ENCODE assay signal across 19 cellular contexts in the genomic region with DNA sequence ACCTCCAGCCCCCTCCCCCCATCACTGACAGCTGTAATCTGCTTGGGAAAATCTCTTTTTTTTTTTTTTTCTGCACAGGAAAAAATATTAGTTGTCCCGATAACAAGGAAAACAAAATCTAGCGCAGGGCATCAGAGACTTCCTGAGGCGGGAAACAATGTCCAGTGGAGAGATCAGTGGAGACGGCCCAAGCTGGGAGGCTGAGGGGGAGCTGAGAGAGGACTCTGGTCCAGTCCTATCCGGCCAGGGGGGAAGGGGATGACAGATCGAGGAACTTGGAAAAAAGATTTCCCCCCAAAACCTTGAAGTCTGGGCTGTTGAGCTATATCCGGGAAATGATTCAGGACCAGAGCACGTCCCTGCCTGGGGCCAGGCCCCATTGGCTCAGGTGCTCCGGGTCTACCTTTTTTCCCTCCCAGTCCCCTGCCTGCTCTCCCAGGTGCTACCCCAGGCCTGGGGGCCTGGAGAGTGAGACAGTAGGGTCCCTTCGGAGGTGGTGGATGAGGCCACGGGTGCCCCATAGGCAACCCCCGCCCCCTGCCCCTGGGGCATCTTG. TPM values are rescaled to one million over a fixed set of nuclear protein-coding genes. Genes with fewer than 3 reads are reported as not detected.
"Had no signal": no experiment of that assay in that cellular context is flagged by ENCODE, and none has a peak within 500 bp of the region (broad histone marks: within the 10 kb centered on the region; RNA-seq: fewer than 3 reads in every experiment).

No MANE protein-coding gene starts in this region.

- FAIRE-seq: small intestine had no signal

- ATAC-seq: activated CD8-positive, alpha-beta memory T cell treated with anti-CD3 and anti-CD28 coated beads, Interleukin-2, amount 10 ng/mL, durations not matched to agents 7 days and 5 days; body of pancreas; stimulated activated memory B cell treated with anti-CD40 and anti-IgM and Interleukin-4, amounts not matched to agents 10 μg/mL and 1 μg/mL and 100 μg/mL, for 72 hours had no signal

- H3K9ac ChIP-seq: neural progenitor cell, parathyroid adenoma had no signal

- H3K4me3 Mint-ChIP-seq: activated CD8-positive, alpha-beta memory T cell treated with anti-CD3 and anti-CD28 coated beads, Interleukin-2, amount 10 ng/mL, durations not matched to agents 7 days and 5 days; activated naive CD4-positive, alpha-beta T cell treated with anti-CD3 and anti-CD28 coated beads, Interleukin-2, amount 50 U/mL, for 24 hours; activated T-cell treated with anti-CD3 and anti-CD28 coated beads, Interleukin-2, amount 50 U/mL, for 24 hours; central memory CD8-positive, alpha-beta T cell; neural progenitor cell; stimulated activated memory B cell treated with anti-CD40 and anti-IgM and Interleukin-4, amounts not matched to agents 10 μg/mL and 1 μg/mL and 100 μg/mL, for 72 hours; T-helper 2 cell treated with Interferon-gamma antibody and Interleukin-4, amounts not matched to agents 5 μg/mL and 100 μg/mL, for 36 hours had no signal

- H3K27me3 Mint-ChIP-seq: activated naive CD4-positive, alpha-beta T cell treated with anti-CD3 and anti-CD28 coated beads, Interleukin-2, amount 50 U/mL, for 24 hours; activated T-cell treated with anti-CD3 and anti-CD28 coated beads, Interleukin-2, amount 50 U/mL, for 24 hours; central memory CD8-positive, alpha-beta T cell; stimulated activated memory B cell treated with anti-CD40 and anti-IgM and Interleukin-4, amounts not matched to agents 10 μg/mL and 1 μg/mL and 100 μg/mL, for 72 hours had no signal

- H3K36me3 Mint-ChIP-seq: activated CD8-positive, alpha-beta memory T cell treated with anti-CD3 and anti-CD28 coated beads, Interleukin-2, amount 10 ng/mL, durations not matched to agents 7 days and 5 days; activated naive CD4-positive, alpha-beta T cell treated with anti-CD3 and anti-CD28 coated beads, Interleukin-2, amount 50 U/mL, for 24 hours; neural progenitor cell; stimulated activated memory B cell treated with anti-CD40 and anti-IgM and Interleukin-4, amounts not matched to agents 10 μg/mL and 1 μg/mL and 100 μg/mL, for 72 hours had no signal

- H3K4me2 ChIP-seq: neural progenitor cell had no signal

- H3K27me3 ChIP-seq: body of pancreas, transverse colon had no signal

- H3K9me3 Mint-ChIP-seq: activated naive CD4-positive, alpha-beta T cell treated with anti-CD3 and anti-CD28 coated beads, Interleukin-2, amount 50 U/mL, for 24 hours; activated T-cell treated with anti-CD3 and anti-CD28 coated beads, Interleukin-2, amount 50 U/mL, for 24 hours; central memory CD8-positive, alpha-beta T cell; neural progenitor cell; stimulated activated memory B cell treated with anti-CD40 and anti-IgM and Interleukin-4, amounts not matched to agents 10 μg/mL and 1 μg/mL and 100 μg/mL, for 72 hours; T-helper 2 cell treated with Interferon-gamma antibody and Interleukin-4, amounts not matched to agents 5 μg/mL and 100 μg/mL, for 36 hours had no signal

- H3K9me3 ChIP-seq: body of pancreas, transverse colon had no signal

- H3K27ac ChIP-seq: body of pancreas, neural progenitor cell, parathyroid adenoma, transverse colon had no signal

- DNase-seq: activated CD4-positive, alpha-beta T cell treated with anti-CD3 and anti-CD28 coated beads, Interleukin-2, amount 50 U/mL, for 48 hours; activated CD4-positive, CD25-positive, alpha-beta regulatory T cell treated with anti-CD3 and anti-CD28 coated beads, Interleukin-2, amount 50 U/mL, for 72 hours; activated CD8-positive, alpha-beta memory T cell treated with anti-CD3 and anti-CD28 coated beads, Interleukin-2, amount 10 ng/mL, durations not matched to agents 7 days and 5 days; activated effector memory CD4-positive, alpha-beta T cell treated with Interleukin-2 at 50 U/mL for 16 hours; activated T-cell treated with anti-CD3 and anti-CD28 coated beads, Interleukin-2, amount 50 U/mL, for 24 hours; body of pancreas; cortex of kidney; effector memory CD4-positive, alpha-beta T cell; retina; small intestine; substantia nigra; SW 1271; transverse colon had no signal

- H3K4me1 Mint-ChIP-seq: activated CD8-positive, alpha-beta memory T cell treated with anti-CD3 and anti-CD28 coated beads, Interleukin-2, amount 10 ng/mL, durations not matched to agents 7 days and 5 days; activated naive CD4-positive, alpha-beta T cell treated with anti-CD3 and anti-CD28 coated beads, Interleukin-2, amount 50 U/mL, for 24 hours; central memory CD8-positive, alpha-beta T cell had no signal

- H3K36me3 ChIP-seq: neural progenitor cell, transverse colon had no signal

- H3K79me2 ChIP-seq: parathyroid adenoma had no signal

- H3K4me1 ChIP-seq: body of pancreas, parathyroid adenoma, transverse colon had no signal

- H3K4me3 ChIP-seq: body of pancreas, neural progenitor cell, transverse colon had no signal

- H2AFZ ChIP-seq: neural progenitor cell, parathyroid adenoma had no signal

- H3K27ac Mint-ChIP-seq: activated CD8-positive, alpha-beta memory T cell treated with anti-CD3 and anti-CD28 coated beads, Interleukin-2, amount 10 ng/mL, durations not matched to agents 7 days and 5 days; activated naive CD4-positive, alpha-beta T cell treated with anti-CD3 and anti-CD28 coated beads, Interleukin-2, amount 50 U/mL, for 24 hours; activated T-cell treated with anti-CD3 and anti-CD28 coated beads, Interleukin-2, amount 50 U/mL, for 24 hours; neural progenitor cell; stimulated activated memory B cell treated with anti-CD40 and anti-IgM and Interleukin-4, amounts not matched to agents 10 μg/mL and 1 μg/mL and 100 μg/mL, for 72 hours; T-helper 2 cell treated with Interferon-gamma antibody and Interleukin-4, amounts not matched to agents 5 μg/mL and 100 μg/mL, for 36 hours had no signal

RNA-seq across cellular contexts. Expression of gene RHOV, which starts 41.1 kb away (rescaled TPM):
- total RNA-seq: activated CD8-positive, alpha-beta memory T cell treated with anti-CD3 and anti-CD28 coated beads, Interleukin-2, amount 10 ng/mL, durations not matched to agents 7 days and 5 days had no signal
